In genomic region chr14:68874746-68875155, GRCh38 we compare ENCODE assay signal across 22 cellular contexts.
DNase-seq lines count a peak whose midpoint lies in the region; ATAC-seq, FAIRE-seq and TF ChIP-seq lines count a peak whose summit lies in the region.
"Had no signal": no experiment of that assay in that cellular context is flagged by ENCODE, and none has a peak within 500 bp of the region (broad histone marks: within the 10 kb centered on the region; RNA-seq: fewer than 3 reads in every experiment).

No MANE protein-coding gene starts in this region.

- peak overlapping the region; percentile 56 for H3K9ac ChIP-seq in DND-41 (ENCODE audit: low read depth, low read length)
- H3K9ac ChIP-seq: neural progenitor cell had no signal

- H3K27me3 ChIP-seq in DND-41 (ENCODE audit: insufficient read depth, low read length, poor library complexity), result no peaks in the 10 kb centered on the region
- H3K27me3 ChIP-seq in bronchial epithelial cell (ENCODE audit: control insufficient read depth, insufficient read depth, low read length), result no peaks in the 10 kb centered on the region
- H3K27me3 ChIP-seq: heart left ventricle, neural progenitor cell, SJSA1 had no signal

- FAIRE-seq in bronchial epithelial cell (lab: Jason Lieb, UNC), result no peak
- FAIRE-seq: GM12891 had no signal

- H3K4me3 ChIP-seq in DND-41 (ENCODE audit: low read depth in 1 of 2, low read length in 2 of 2) (peak overlapping the region; percentile 19 to 60; a peak in 3 of 4 replicates), bronchial epithelial cell (ENCODE audit: low read depth, low read length) (peak overlapping the region; percentile 9)
- H3K4me3 ChIP-seq: neural progenitor cell, SJSA1 had no signal

- no peaks in the 10 kb centered on the region for H3K9me3 ChIP-seq in DND-41 (ENCODE audit: insufficient read depth, low read length, severe bottlenecking)
- H3K9me3 ChIP-seq: heart left ventricle, SJSA1 had no signal

- no peaks in the 10 kb centered on the region for H4K20me1 ChIP-seq in DND-41 (ENCODE audit: insufficient read depth, low read length)

- H3K36me3 Mint-ChIP-seq in CD14-positive monocyte, result peaks cover 83 to 96% of the 10 kb centered on the region in 2 donors
- H3K36me3 Mint-ChIP-seq in natural killer cell treated with Interleukin-12 subunit alpha and Interleukin-12 subunit beta and Interleukin-15 and Interleukin-18, amount 100 ng/mL, for 72 hours, result peaks cover 16% of the 10 kb centered on the region

- peaks cover 79% of the 10 kb centered on the region for H3K36me3 ChIP-seq in DND-41 (ENCODE audit: insufficient read depth, low read length)
- peaks cover 48% of the 10 kb centered on the region for H3K36me3 ChIP-seq in bronchial epithelial cell (ENCODE audit: control insufficient read depth, insufficient read depth, low read length)

- peaks cover 9% of the 10 kb centered on the region for H3K4me1 ChIP-seq in DND-41 (ENCODE audit: insufficient read depth, low read length)
- H3K4me1 ChIP-seq: heart left ventricle, neural progenitor cell, SJSA1 had no signal

- H3K27me3 Mint-ChIP-seq in CD14-positive monocyte (ENCODE audit: low read depth in 3 of 3), result peaks cover 0 to 1% (median 0%) of the 10 kb centered on the region in 3 donors
- no peaks in the 10 kb centered on the region for H3K27me3 Mint-ChIP-seq in natural killer cell treated with Interleukin-12 subunit alpha and Interleukin-12 subunit beta and Interleukin-15 and Interleukin-18, amount 100 ng/mL, for 72 hours

- peaks cover 0 to 2% (median 0%) of the 10 kb centered on the region in 7 donors for H3K9me3 Mint-ChIP-seq in CD14-positive monocyte
- H3K9me3 Mint-ChIP-seq in natural killer cell treated with Interleukin-12 subunit alpha and Interleukin-12 subunit beta and Interleukin-15 and Interleukin-18, amount 100 ng/mL, for 72 hours, result no peaks in the 10 kb centered on the region
- H3K9me3 Mint-ChIP-seq: endodermal cell, neural progenitor cell had no signal

- H3K27ac Mint-ChIP-seq in CD14-positive monocyte, result no peak overlapping the region
- no peak overlapping the region for H3K27ac Mint-ChIP-seq in natural killer cell treated with Interleukin-12 subunit alpha and Interleukin-12 subunit beta and Interleukin-15 and Interleukin-18, amount 100 ng/mL, for 72 hours
- H3K27ac Mint-ChIP-seq: endodermal cell, neural progenitor cell had no signal

- peak; percentile 82 for ATAC-seq in DND-41 (ENCODE audit: insufficient read depth, low read depth)
- ATAC-seq in natural killer cell treated with Interleukin-12 subunit alpha and Interleukin-12 subunit beta and Interleukin-15 and Interleukin-18, amount 100 ng/mL, for 72 hours, result no peak
- no peak for ATAC-seq in HG02623 (IDR thresholded peaks at IDR 0.05; ENCODE audit: unreplicated experiment)
- ATAC-seq in activated CD4-positive, CD25-positive, alpha-beta regulatory T cell treated with anti-CD3 and anti-CD28 coated beads, Interleukin-2, amount 50 U/mL, for 24 hours, result no peak

- peak overlapping the region; percentile 54 for H2AFZ ChIP-seq in DND-41 (ENCODE audit: low read depth, low read length)
- H2AFZ ChIP-seq: neural progenitor cell had no signal

- intact Hi-C loops in CD14-positive monocyte (cut with micrococcal nuclease), result no loop called here

- DNase-seq in CD14-positive monocyte (ENCODE audit: low spot score) (no peak), DND-41 (peak; percentile 77), bronchial epithelial cell (ENCODE audit: low read depth) (no peak), NCI-H2029 (lab: John Stamatoyannopoulos, UW) (no peak), NCI-H526 treated with DMSO at 0.1 percent for 48 hours (lab: John Stamatoyannopoulos, UW) (no peak)
- DNase-seq in natural killer cell treated with Interleukin-12 subunit alpha and Interleukin-12 subunit beta and Interleukin-15 and Interleukin-18, amount 100 ng/mL, for 72 hours (ENCODE audit: low spot score), result peak; percentile 50
- DNase-seq: activated CD4-positive, CD25-positive, alpha-beta regulatory T cell treated with anti-CD3 and anti-CD28 coated beads, Interleukin-2, amount 50 U/mL, for 72 hours; activated CD8-positive, alpha-beta memory T cell treated with anti-CD3 and anti-CD28 coated beads, Interleukin-2, amount 50 U/mL, for 48 hours; activated naive CD4-positive, alpha-beta T cell; anterior cingulate cortex; COR-L47; endodermal cell; GF-D8; heart left ventricle; KG1; NCI-H1930; NCI-H510A had no signal

- no peak for TF ChIP-seq CTCF in CD14-positive monocyte (IDR thresholded peaks at IDR 0.05)
- no peak for TF ChIP-seq CTCF in DND-41 (IDR thresholded peaks at IDR 0.05; ENCODE audit: borderline replicate concordance, extremely low read depth, low read length, poor library complexity, severe bottlenecking)
- no peak for TF ChIP-seq CTCF in bronchial epithelial cell (IDR thresholded peaks at IDR 0.05; ENCODE audit: insufficient read depth, low read length, severe bottlenecking)

- H3K4me1 Mint-ChIP-seq in CD14-positive monocyte, result no peaks in the 10 kb centered on the region
- H3K4me1 Mint-ChIP-seq in natural killer cell treated with Interleukin-12 subunit alpha and Interleukin-12 subunit beta and Interleukin-15 and Interleukin-18, amount 100 ng/mL, for 72 hours (ENCODE audit: low read depth in 2 of 2), result no peaks in the 10 kb centered on the region
- H3K4me1 Mint-ChIP-seq: endodermal cell, neural progenitor cell had no signal

- H3K27ac ChIP-seq in DND-41 (ENCODE audit: low read length), result peak overlapping the region; percentile 67
- H3K27ac ChIP-seq: heart left ventricle, neural progenitor cell, SJSA1 had no signal

- H3K79me2 ChIP-seq in DND-41 (ENCODE audit: insufficient read depth, low read length), result no peaks in the 10 kb centered on the region

- peak overlapping the region; percentile 60 for H3K4me2 ChIP-seq in DND-41 (ENCODE audit: insufficient read depth, low read length)
- H3K4me2 ChIP-seq: neural progenitor cell had no signal

- H3K4me3 Mint-ChIP-seq in CD14-positive monocyte, result peak overlapping the region; percentile 24 to 56
- H3K4me3 Mint-ChIP-seq in natural killer cell treated with Interleukin-12 subunit alpha and Interleukin-12 subunit beta and Interleukin-15 and Interleukin-18, amount 100 ng/mL, for 72 hours, result no peak overlapping the region
- H3K4me3 Mint-ChIP-seq: endodermal cell, neural progenitor cell had no signal

Comparison
In these comparisons a context has a peak if more than half of its experiments do, and no peak if none do; other contexts are left out.
1. DNase-seq: peak in DND-41 (single experiment) and natural killer cell treated with Interleukin-12 subunit alpha and Interleukin-12 subunit beta and Interleukin-15 and Interleukin-18, amount 100 ng/mL, for 72 hours (single experiment); none in CD14-positive monocyte (single experiment), bronchial epithelial cell (single experiment), NCI-H2029 (single experiment) and NCI-H526 treated with DMSO at 0.1 percent for 48 hours (single experiment).